Comparison of ENCODE assay signal across 20 cellular contexts in the genomic region with DNA sequence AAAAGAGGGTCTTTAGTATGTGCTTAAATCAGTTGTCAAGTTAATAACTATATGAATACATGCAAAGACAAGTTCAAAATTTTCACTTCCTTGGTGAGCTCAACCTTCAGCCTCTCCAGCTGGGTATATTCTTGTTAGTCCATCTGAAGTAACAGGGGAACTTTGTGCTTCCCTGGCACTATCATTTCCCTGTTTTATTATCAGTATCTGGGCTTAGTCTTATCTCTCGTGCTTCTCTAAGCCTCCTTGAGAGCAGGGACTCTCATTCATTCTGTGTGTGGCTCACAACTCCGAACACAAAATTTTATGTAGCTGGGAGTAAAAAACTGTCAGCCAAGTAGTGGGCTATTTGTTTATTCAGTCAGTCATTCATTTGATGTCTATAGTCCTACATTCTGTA.
DNase-seq lines count a peak whose midpoint lies in the region; ATAC-seq, FAIRE-seq and TF ChIP-seq lines count a peak whose summit lies in the region.
"Had no signal": no experiment of that assay in that cellular context is flagged by ENCODE, and none has a peak within 500 bp of the region (broad histone marks: within the 10 kb centered on the region; RNA-seq: fewer than 3 reads in every experiment).

No MANE protein-coding gene starts in this region.

- H2AFZ ChIP-seq in H1 (ENCODE audit: low read length) (no peak overlapping the region), trophoblast cell (ENCODE audit: insufficient read depth, low read length, poor library complexity) (no peak overlapping the region)

- H3K79me1 ChIP-seq in H1 (ENCODE audit: low read depth, low read length) (no peaks in the 10 kb centered on the region), trophoblast cell (ENCODE audit: low read length) (peaks cover 14% of the 10 kb centered on the region)

- CTCF ChIA-PET in H1 (lab: Charles Lee; ENCODE audit: partially characterized antibody) = no interaction called here

- no peaks in the 10 kb centered on the region for H3K36me3 ChIP-seq in CD4-positive, CD25-positive, alpha-beta regulatory T cell (ENCODE audit: control insufficient read depth, insufficient read depth, low read length)
- no peaks in the 10 kb centered on the region for H3K36me3 ChIP-seq in H1 (ENCODE audit: control insufficient read depth in 2 of 4, insufficient read depth in 4 of 4, low read length in 3 of 4)
- no peaks in the 10 kb centered on the region for H3K36me3 ChIP-seq in trophoblast cell (ENCODE audit: control insufficient read depth in 1 of 2, insufficient read depth in 2 of 2, low read length in 2 of 2)
- H3K36me3 ChIP-seq in H7 (replicated peaks; ENCODE audit: control insufficient read depth, insufficient read depth, low read length) = no peaks in the 10 kb centered on the region
- H3K36me3 ChIP-seq: tibial nerve had no signal

- H2BK120ac ChIP-seq in H1 (replicated peaks; ENCODE audit: low read depth, low read length) (no peak overlapping the region), trophoblast cell (ENCODE audit: insufficient read depth, low read length, poor library complexity) (no peak overlapping the region)

- H3K14ac ChIP-seq in H1 (ENCODE audit: insufficient read length) = no peak overlapping the region
- no peak overlapping the region for H3K14ac ChIP-seq in trophoblast cell (ENCODE audit: low read length)

- H2BK5ac ChIP-seq in H1 (ENCODE audit: low read depth, low read length) (no peak overlapping the region), trophoblast cell (ENCODE audit: low read depth, low read length, poor library complexity) (no peak overlapping the region)

- no peaks in the 10 kb centered on the region for H3K27me3 ChIP-seq in CD4-positive, CD25-positive, alpha-beta regulatory T cell (ENCODE audit: control insufficient read depth, insufficient read depth, low read length)
- H3K27me3 ChIP-seq in H1 (replicated peaks in 1 of 4; ENCODE audit: control insufficient read depth in 3 of 4, extremely low read depth in 1 of 4, insufficient read depth in 3 of 4, low read length in 3 of 4) (no peaks in the 10 kb centered on the region), trophoblast cell (ENCODE audit: insufficient read depth, low read length) (no peaks in the 10 kb centered on the region), H7 (ENCODE audit: control insufficient read depth, insufficient read depth, low read length) (no peaks in the 10 kb centered on the region)
- H3K27me3 ChIP-seq: tibial nerve had no signal

- peak overlapping the region in 1 of 3 donors; percentile 95 for H3K27ac Mint-ChIP-seq in CD4-positive, CD25-positive, alpha-beta regulatory T cell
- H3K27ac Mint-ChIP-seq: nephron progenitor cell had no signal

- POLR2A ChIA-PET in H1 (lab: Charles Lee; ENCODE audit: partially characterized antibody) = no interaction called here

- H2BK15ac ChIP-seq in H1 (ENCODE audit: low read length) = no peak overlapping the region

- TF ChIP-seq CTCF in H1 (IDR thresholded peaks at IDR 0.05; ENCODE audit: control extremely low read depth in 1 of 3, insufficient read depth in 1 of 3, low read depth in 1 of 3, low read length in 3 of 3) = no peak

- H4K91ac ChIP-seq in H1 (replicated peaks; ENCODE audit: insufficient read length, low read length) (no peak overlapping the region), trophoblast cell (ENCODE audit: low read depth, low read length) (no peak overlapping the region)

- no peaks in the 10 kb centered on the region for H4K20me1 ChIP-seq in H1 (replicated peaks in 1 of 2; ENCODE audit: control insufficient read depth in 1 of 2, insufficient read depth in 2 of 2, low read length in 2 of 2)

- H3K56ac ChIP-seq in H1 (replicated peaks; ENCODE audit: insufficient read length, low read depth, low read length) = no peak overlapping the region

- H3K9me3 ChIP-seq in CD4-positive, CD25-positive, alpha-beta regulatory T cell (ENCODE audit: control insufficient read depth in 2 of 2, low read length in 2 of 2) = no peaks in the 10 kb centered on the region
- no peaks in the 10 kb centered on the region for H3K9me3 ChIP-seq in H1 (ENCODE audit: insufficient read depth in 2 of 2, low read depth in 1 of 2, low read length in 1 of 2)
- H3K9me3 ChIP-seq in trophoblast cell (ENCODE audit: insufficient read depth, low read depth, low read length) = no peaks in the 10 kb centered on the region
- H3K9me3 ChIP-seq: tibial nerve had no signal

- H3K4me3 Mint-ChIP-seq in CD4-positive, CD25-positive, alpha-beta regulatory T cell = no peak overlapping the region
- H3K4me3 Mint-ChIP-seq: central memory CD8-positive, alpha-beta T cell; nephron progenitor cell had no signal

- peak overlapping the region; percentile 77 for H3K27ac ChIP-seq in CD4-positive, CD25-positive, alpha-beta regulatory T cell (ENCODE audit: insufficient read depth, low read length, poor library complexity, severe bottlenecking)
- no peak overlapping the region for H3K27ac ChIP-seq in H1 (ENCODE audit: low read depth, low read length)
- no peak overlapping the region for H3K27ac ChIP-seq in trophoblast cell (ENCODE audit: low read depth, low read length)
- H3K27ac ChIP-seq: tibial nerve had no signal

- H3K4me2 ChIP-seq in H1 (ENCODE audit: insufficient read depth in 1 of 2, low read depth in 2 of 2, low read length in 2 of 2) (no peak overlapping the region), trophoblast cell (ENCODE audit: low read length) (no peak overlapping the region)

- H3K18ac ChIP-seq in H1 (ENCODE audit: extremely low read depth, low read length) (no peak overlapping the region), trophoblast cell (ENCODE audit: low read length) (no peak overlapping the region)

- FAIRE-seq in H1 (lab: Jason Lieb, UNC) = no peak

- H2BK20ac ChIP-seq in H1 (ENCODE audit: low read length) = 0 out of 2 replicates have a peak overlapping the region, but pooled peaks have one; percentile 48

- H4K5ac ChIP-seq in H1 (ENCODE audit: insufficient read length, low read depth, low read length) = no peak overlapping the region

- no peak for DNase-seq in CD4-positive, CD25-positive, alpha-beta regulatory T cell
- DNase-seq in MV-4-11 (lab: John Stamatoyannopoulos, UW) (peak; percentile 58), H1 (ENCODE audit: low read depth in 1 of 2, low spot score in 2 of 2) (no peak), trophoblast cell (no peak), mesenteric fat pad (ENCODE audit: low spot score) (no peak), H7 (no peak)
- DNase-seq in activated naive CD4-positive, alpha-beta T cell (lab: John Stamatoyannopoulos, UW) = no peak
- DNase-seq: activated CD8-positive, alpha-beta memory T cell treated with anti-CD3 and anti-CD28 coated beads, Interleukin-2, amount 50 U/mL, for 48 hours; aorta; DND-41; NCI-H1105 treated with DMSO at 0.1 percent for 48 hours; NCI-H524; nephron progenitor cell; posterior cingulate gyrus; stimulated activated naive CD4-positive, alpha-beta T cell treated with Interleukin-2 at 50 U/mL for 16 hours; T1000 had no signal

- H3K9ac ChIP-seq in H1 (replicated peaks in 1 of 4; ENCODE audit: extremely low read depth in 1 of 4, low read depth in 3 of 4, low read length in 3 of 4) = no peak overlapping the region
- no peak overlapping the region for H3K9ac ChIP-seq in trophoblast cell (ENCODE audit: low read length)

- H2AK5ac ChIP-seq in H1 (ENCODE audit: low read depth, low read length) (no peak overlapping the region), trophoblast cell (ENCODE audit: low read length) (no peak overlapping the region)

- no peak for ATAC-seq in CD4-positive, CD25-positive, alpha-beta regulatory T cell (ENCODE audit: low read depth in 2 of 2)
- no peak for ATAC-seq in GM21515 (IDR thresholded peaks at IDR 0.05; ENCODE audit: unreplicated experiment)
- ATAC-seq: HCT116 had no signal

- H3K27me3 Mint-ChIP-seq in CD4-positive, CD25-positive, alpha-beta regulatory T cell = no peaks in the 10 kb centered on the region

- H4K12ac ChIP-seq in trophoblast cell (ENCODE audit: low read depth, low read length) = no peak overlapping the region

- no peak overlapping the region for H3K4me3 ChIP-seq in CD4-positive, CD25-positive, alpha-beta regulatory T cell (ENCODE audit: low read depth, low read length)
- H3K4me3 ChIP-seq in H1 (ENCODE audit: extremely low read depth in 1 of 4, insufficient read depth in 2 of 4, low read depth in 3 of 4, low read length in 4 of 4) = no peak overlapping the region
- no peak overlapping the region for H3K4me3 ChIP-seq in trophoblast cell (ENCODE audit: low read depth, low read length)
- H3K4me3 ChIP-seq in H7 (ENCODE audit: insufficient read depth, low read depth, low read length) = no peak overlapping the region
- H3K4me3 ChIP-seq: tibial nerve had no signal

- no peak overlapping the region for H3K23ac ChIP-seq in H1 (ENCODE audit: insufficient read length)
- H3K23ac ChIP-seq in trophoblast cell (ENCODE audit: low read length) = no peak overlapping the region

- no peak for TF ChIP-seq EP300 in H1 (IDR thresholded peaks at IDR 0.05; ENCODE audit: borderline replicate concordance in 1 of 2, low read depth in 2 of 2, low read length in 2 of 2)

- H3K36me3 Mint-ChIP-seq in CD4-positive, CD25-positive, alpha-beta regulatory T cell = peaks cover 3% of the 10 kb centered on the region

- no peaks in the 10 kb centered on the region for H3K4me1 ChIP-seq in CD4-positive, CD25-positive, alpha-beta regulatory T cell (ENCODE audit: control insufficient read depth, insufficient read depth, low read length, poor library complexity, severe bottlenecking)
- H3K4me1 ChIP-seq in H1 (replicated peaks in 1 of 4; ENCODE audit: control insufficient read depth in 3 of 4, insufficient read depth in 4 of 4, low read length in 3 of 4) (peaks cover 0 to 8% (median 3%) of the 10 kb centered on the region in 4 experiments; a peak in 2 of 7 replicates), trophoblast cell (ENCODE audit: control insufficient read depth in 1 of 2, insufficient read depth in 2 of 2, low read length in 2 of 2) (peaks cover 13 to 21% of the 10 kb centered on the region in 2 experiments)

- no peaks in the 10 kb centered on the region for H3K23me2 ChIP-seq in H1 (ENCODE audit: low read depth, low read length)

- H2BK12ac ChIP-seq in H1 (ENCODE audit: low read depth, low read length) (no peak overlapping the region), trophoblast cell (ENCODE audit: low read length) (peak overlapping the region; percentile 20)

- no peak overlapping the region for H3K4ac ChIP-seq in H1 (replicated peaks; ENCODE audit: insufficient read length, low read depth, low read length)
- no peak overlapping the region for H3K4ac ChIP-seq in trophoblast cell (ENCODE audit: low read depth, low read length)

- H3K4me1 Mint-ChIP-seq in CD4-positive, CD25-positive, alpha-beta regulatory T cell = peaks cover 0 to 26% (median 13%) of the 10 kb centered on the region in 4 donors
- H3K4me1 Mint-ChIP-seq: central memory CD8-positive, alpha-beta T cell had no signal

- no peak for TF ChIP-seq POLR2A in H1 (IDR thresholded peaks at IDR 0.05; ENCODE audit: control extremely low read depth in 1 of 2, low read depth in 2 of 2, low read length in 2 of 2)

- peaks cover 0 to 4% (median 0%) of the 10 kb centered on the region in 7 donors for H3K9me3 Mint-ChIP-seq in CD4-positive, CD25-positive, alpha-beta regulatory T cell
- H3K9me3 Mint-ChIP-seq: central memory CD8-positive, alpha-beta T cell; nephron progenitor cell had no signal

- H3K79me2 ChIP-seq in H1 (ENCODE audit: control insufficient read depth in 1 of 2, insufficient read depth in 2 of 2, low read length in 2 of 2) = no peaks in the 10 kb centered on the region
- H3K79me2 ChIP-seq in trophoblast cell (ENCODE audit: control insufficient read depth, insufficient read depth, low read length, poor library complexity) = peaks cover 1% of the 10 kb centered on the region

- H4K8ac ChIP-seq in H1 (ENCODE audit: extremely low read depth, insufficient read depth, low read length) (no peak overlapping the region), trophoblast cell (ENCODE audit: low read depth, low read length) (no peak overlapping the region)

- WGBS in H1 (ENCODE audit: extremely low coverage in 1 of 2, insufficient coverage in 1 of 2, insufficient read length in 1 of 2, insufficient replicate concordance in 2 of 2, low coverage in 1 of 2, low lambda C conversion rate in 2 of 2, missing lambda C conversion rate in 1 of 2), 2 experiments = 79% methylated on average over 2 of the region's 2 CpGs; no CpG with 5 or more reads in 1 of the 2 experiments
- WGBS in trophoblast cell (ENCODE audit: extremely low coverage, insufficient coverage, insufficient read length) = no CpG with 5 or more reads among the region's 2 CpGs

- TF ChIP-seq RAD21 in H1 (IDR thresholded peaks at IDR 0.05 in 1 of 2, conservative IDR thresholded peaks at IDR 0.05 in 1 of 2; ENCODE audit: low read depth in 2 of 2, low read length in 2 of 2) = no peak
